ENCODE assay signal across 6 cellular contexts in the genomic region with DNA sequence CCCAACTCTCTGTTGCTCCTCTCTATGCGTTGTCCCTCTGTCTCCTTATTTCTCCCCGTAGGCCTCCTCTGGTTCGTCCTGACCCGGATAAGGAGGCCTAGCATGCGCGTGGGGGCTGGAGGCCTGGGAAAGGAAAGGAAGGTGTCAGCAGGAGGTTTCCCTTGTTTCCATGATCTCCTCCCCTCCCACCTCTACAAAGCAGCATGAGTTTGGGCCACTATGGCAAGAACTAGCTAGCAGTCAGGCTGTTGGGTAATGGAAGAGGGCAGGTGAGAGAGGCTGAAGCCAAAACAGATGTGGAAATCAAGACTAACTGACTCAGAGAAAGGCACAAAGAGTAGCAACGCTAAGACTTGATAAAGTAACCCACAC. TPM values are rescaled to one million over a fixed set of nuclear protein-coding genes. Genes with fewer than 3 reads are reported as not detected.
DNase-seq lines count a peak whose midpoint lies in the region; ATAC-seq lines count a peak whose summit lies in the region.

No MANE protein-coding gene starts in this region.

- peak overlapping the region; percentile 85 for H3K4me3 Mint-ChIP-seq in activated naive CD8-positive, alpha-beta T cell treated with anti-CD3 and anti-CD28 coated beads, Interleukin-2, amount 50 U/mL, for 24 hours

- H3K27ac Mint-ChIP-seq in activated naive CD8-positive, alpha-beta T cell treated with anti-CD3 and anti-CD28 coated beads, Interleukin-2, amount 50 U/mL, for 24 hours: peak overlapping the region; percentile 69

- no peaks in the 10 kb centered on the region for H3K9me3 Mint-ChIP-seq in activated naive CD8-positive, alpha-beta T cell treated with anti-CD3 and anti-CD28 coated beads, Interleukin-2, amount 50 U/mL, for 24 hours

- no peak for ATAC-seq in activated naive CD8-positive, alpha-beta T cell treated with anti-CD3 and anti-CD28 coated beads, Interleukin-2, amount 50 U/mL, for 24 hours
- ATAC-seq in HG03439 (IDR thresholded peaks at IDR 0.05; ENCODE audit: unreplicated experiment) (no peak), HG03460 (IDR thresholded peaks at IDR 0.05; ENCODE audit: unreplicated experiment) (no peak)

- no peaks in the 10 kb centered on the region for H3K9me3 ChIP-seq in mononuclear cell (ENCODE audit: low read depth, low read length)

- H3K4me3 ChIP-seq in mononuclear cell (ENCODE audit: low read length): peak overlapping the region; percentile 61

- H3K27me3 ChIP-seq in mononuclear cell (ENCODE audit: insufficient read depth, low read length): peaks cover 9% of the 10 kb centered on the region

- peaks cover 18% of the 10 kb centered on the region for H3K4me1 ChIP-seq in mononuclear cell (ENCODE audit: insufficient read depth, low read length)

- peak; percentile 61 for DNase-seq in G401 (ENCODE audit: low spot score)
- no peak for DNase-seq in activated naive CD8-positive, alpha-beta T cell treated with anti-CD3 and anti-CD28 coated beads, Interleukin-2, amount 50 U/mL, for 24 hours
- no peak for DNase-seq in NCI-H187 (lab: John Stamatoyannopoulos, UW)

- H3K27me3 Mint-ChIP-seq in activated naive CD8-positive, alpha-beta T cell treated with anti-CD3 and anti-CD28 coated beads, Interleukin-2, amount 50 U/mL, for 24 hours: peaks cover 3% of the 10 kb centered on the region

- no peaks in the 10 kb centered on the region for H3K36me3 Mint-ChIP-seq in activated naive CD8-positive, alpha-beta T cell treated with anti-CD3 and anti-CD28 coated beads, Interleukin-2, amount 50 U/mL, for 24 hours (ENCODE audit: low read depth)

- H3K4me1 Mint-ChIP-seq in activated naive CD8-positive, alpha-beta T cell treated with anti-CD3 and anti-CD28 coated beads, Interleukin-2, amount 50 U/mL, for 24 hours: peaks cover 16% of the 10 kb centered on the region

- in situ Hi-C loops in G401 (cut with HindIII; ENCODE audit: low sequenced_read_pairs): no loop called here

RNA-seq across cellular contexts. Expression of gene SEMA6C, which starts 0.7 kb away (rescaled TPM):
- 2.0 TPM in 2 replicates for total RNA-seq in G401 (2014; rRNA removed; shearing (Covaris generic))
- total RNA-seq in mononuclear cell: 0.52 TPM

RNA-seq across cellular contexts. Expression of gene TNFAIP8L2, which starts 9.3 kb away (rescaled TPM):
- not detected in 2 replicates for total RNA-seq in G401 (2014; rRNA removed; shearing (Covaris generic))
- total RNA-seq in mononuclear cell: 4.6 TPM

RNA-seq across cellular contexts. Expression of gene LYSMD1, which starts 18.6 kb away (rescaled TPM):
- 6.2 and 8.9 TPM in 2 replicates for total RNA-seq in G401 (2014; rRNA removed; shearing (Covaris generic))
- 1.3 TPM for total RNA-seq in mononuclear cell

RNA-seq across cellular contexts. Expression of gene SCNM1, which starts 18.8 kb away (rescaled TPM):
- total RNA-seq in G401 (2014; rRNA removed; shearing (Covaris generic)): 44.3 and 57.7 TPM in 2 replicates
- total RNA-seq in mononuclear cell: 41.6 TPM

RNA-seq across cellular contexts. Expression of gene TMOD4, which starts 28.7 kb away (rescaled TPM):
- not detected in 2 replicates for total RNA-seq in G401 (2014; rRNA removed; shearing (Covaris generic))
- not detected for total RNA-seq in mononuclear cell
